ENCODE assay signal across 1 cellular context in the genomic region with DNA sequence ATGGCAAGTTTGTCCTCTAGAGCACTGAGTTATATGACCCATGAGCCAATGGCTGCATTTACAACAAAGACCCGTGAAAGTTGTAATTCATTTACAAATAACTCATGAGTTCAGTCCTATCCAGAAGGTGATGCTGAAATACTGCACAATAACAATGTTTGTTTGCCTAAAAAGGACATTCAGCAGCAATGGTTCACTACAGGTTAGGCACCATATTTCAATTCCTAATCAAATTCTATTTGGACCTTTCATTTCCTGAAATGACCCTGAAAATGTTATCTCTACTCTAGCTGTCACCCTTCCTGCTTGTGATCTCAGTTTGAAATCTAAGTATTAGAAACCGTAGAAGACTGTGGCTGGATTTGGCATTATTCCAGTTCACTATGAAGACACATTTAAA.
A peak's percentile ranks its signal among the peaks of the same experiment; 100 is the strongest.
TF ChIP-seq lines count a peak whose summit lies in the region.

No MANE protein-coding gene starts in this region.

TF ChIP-seq in K562, 482 proteins besides CTCF, POLR2A, EP300 and RAD21 (continued from another document and continues in another):
- TF ChIP-seq, protein P1, sequence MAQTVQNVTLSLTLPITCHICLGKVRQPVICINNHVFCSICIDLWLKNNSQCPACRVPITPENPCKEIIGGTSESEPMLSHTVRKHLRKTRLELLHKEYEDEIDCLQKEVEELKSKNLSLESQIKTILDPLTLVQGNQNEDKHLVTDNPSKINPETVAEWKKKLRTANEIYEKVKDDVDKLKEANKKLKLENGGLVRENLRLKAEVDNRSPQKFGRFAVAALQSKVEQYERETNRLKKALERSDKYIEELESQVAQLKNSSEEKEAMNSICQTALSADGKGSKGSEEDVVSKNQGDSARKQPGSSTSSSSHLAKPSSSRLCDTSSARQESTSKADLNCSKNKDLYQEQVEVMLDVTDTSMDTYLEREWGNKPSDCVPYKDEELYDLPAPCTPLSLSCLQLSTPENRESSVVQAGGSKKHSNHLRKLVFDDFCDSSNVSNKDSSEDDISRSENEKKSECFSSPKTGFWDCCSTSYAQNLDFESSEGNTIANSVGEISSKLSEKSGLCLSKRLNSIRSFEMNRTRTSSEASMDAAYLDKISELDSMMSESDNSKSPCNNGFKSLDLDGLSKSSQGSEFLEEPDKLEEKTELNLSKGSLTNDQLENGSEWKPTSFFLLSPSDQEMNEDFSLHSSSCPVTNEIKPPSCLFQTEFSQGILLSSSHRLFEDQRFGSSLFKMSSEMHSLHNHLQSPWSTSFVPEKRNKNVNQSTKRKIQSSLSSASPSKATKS (CRISPR knock-in tag; IDR thresholded peaks at IDR 0.05) = 0 out of 2 replicates have a peak, but pooled peaks have one; percentile 37
- TF ChIP-seq FOXJ2 (tag; IDR thresholded peaks at IDR 0.05) (0 out of 2 replicates have a peak, but pooled peaks have one; percentile 15), ILK (tag; IDR thresholded peaks at IDR 0.05; ENCODE audit: borderline replicate concordance, low read depth) (no peak), HNRNPH1 (optimal IDR thresholded peaks at IDR 0.05; ENCODE audit: low read depth, low read length) (no peak), ESRRA (IDR thresholded peaks at IDR 0.05; ENCODE audit: borderline replicate concordance, low read depth) (peak; percentile 61), FOXM1 (IDR thresholded peaks at IDR 0.05; ENCODE audit: low read depth) (peak; percentile 57; the same call in 1 of the 2 replicates), FOXM1 (CRISPR knock-in tag; IDR thresholded peaks at IDR 0.05; ENCODE audit: low read depth) (no peak), ZNF584 (CRISPR knock-in tag; IDR thresholded peaks at IDR 0.05; ENCODE audit: low read depth) (peak; percentile 57; the same call in 1 of the 2 replicates), ATF7 (IDR thresholded peaks at IDR 0.05) (0 out of 2 replicates have a peak, but pooled peaks have one; percentile 4), MEIS2 (IDR thresholded peaks at IDR 0.05; ENCODE audit: partially characterized antibody) (peak; percentile 70), NR2C2 (CRISPR knock-in tag; IDR thresholded peaks at IDR 0.05) (no peak), NR2C2 (tag; IDR thresholded peaks at IDR 0.05) (peak; percentile 45; the same call in 1 of the 2 replicates), PHTF2 (CRISPR knock-in tag; IDR thresholded peaks at IDR 0.05) (0 out of 2 replicates have a peak, but pooled peaks have one; percentile 57), SRF (CRISPR knock-in tag; IDR thresholded peaks at IDR 0.05) (peak in 1 of 2 experiments; percentile 83; a peak in 2 of 4 replicates), SOX6 (IDR thresholded peaks at IDR 0.05) (peak; percentile 31; the same call in 1 of the 2 replicates), GATAD2A (IDR thresholded peaks at IDR 0.05) (0 out of 2 replicates have a peak, but pooled peaks have one; percentile 60), GTF2E2 (tag; IDR thresholded peaks at IDR 0.05) (0 out of 2 replicates have a peak, but pooled peaks have one; percentile 39), DPF2 (IDR thresholded peaks at IDR 0.05) (peak; percentile 37), ETV1 (tag; conservative IDR thresholded peaks at IDR 0.05; ENCODE audit: low read depth) (peak; percentile 46; the same call in 1 of the 2 replicates), LEF1 (IDR thresholded peaks at IDR 0.05) (0 out of 2 replicates have a peak, but pooled peaks have one; percentile 44), TBL1XR1 (IDR thresholded peaks at IDR 0.05; ENCODE audit: low read length in 2 of 2) (no peak; a peak in 1 of 4 replicates), NBN (IDR thresholded peaks at IDR 0.05; ENCODE audit: low read depth) (0 out of 2 replicates have a peak, but pooled peaks have one; percentile 10), ZNF830 (CRISPR knock-in tag; IDR thresholded peaks at IDR 0.05) (0 out of 2 replicates have a peak, but pooled peaks have one; percentile 27), PTRF (tag; IDR thresholded peaks at IDR 0.05) (0 out of 2 replicates have a peak, but pooled peaks have one; percentile 7), ARID1B (IDR thresholded peaks at IDR 0.05) (peak; percentile 28; the same call in 1 of the 2 replicates), TAL1 (IDR thresholded peaks at IDR 0.05) (peak; percentile 6; the same call in 1 of the 2 replicates)
- TF ChIP-seq, protein P2, sequence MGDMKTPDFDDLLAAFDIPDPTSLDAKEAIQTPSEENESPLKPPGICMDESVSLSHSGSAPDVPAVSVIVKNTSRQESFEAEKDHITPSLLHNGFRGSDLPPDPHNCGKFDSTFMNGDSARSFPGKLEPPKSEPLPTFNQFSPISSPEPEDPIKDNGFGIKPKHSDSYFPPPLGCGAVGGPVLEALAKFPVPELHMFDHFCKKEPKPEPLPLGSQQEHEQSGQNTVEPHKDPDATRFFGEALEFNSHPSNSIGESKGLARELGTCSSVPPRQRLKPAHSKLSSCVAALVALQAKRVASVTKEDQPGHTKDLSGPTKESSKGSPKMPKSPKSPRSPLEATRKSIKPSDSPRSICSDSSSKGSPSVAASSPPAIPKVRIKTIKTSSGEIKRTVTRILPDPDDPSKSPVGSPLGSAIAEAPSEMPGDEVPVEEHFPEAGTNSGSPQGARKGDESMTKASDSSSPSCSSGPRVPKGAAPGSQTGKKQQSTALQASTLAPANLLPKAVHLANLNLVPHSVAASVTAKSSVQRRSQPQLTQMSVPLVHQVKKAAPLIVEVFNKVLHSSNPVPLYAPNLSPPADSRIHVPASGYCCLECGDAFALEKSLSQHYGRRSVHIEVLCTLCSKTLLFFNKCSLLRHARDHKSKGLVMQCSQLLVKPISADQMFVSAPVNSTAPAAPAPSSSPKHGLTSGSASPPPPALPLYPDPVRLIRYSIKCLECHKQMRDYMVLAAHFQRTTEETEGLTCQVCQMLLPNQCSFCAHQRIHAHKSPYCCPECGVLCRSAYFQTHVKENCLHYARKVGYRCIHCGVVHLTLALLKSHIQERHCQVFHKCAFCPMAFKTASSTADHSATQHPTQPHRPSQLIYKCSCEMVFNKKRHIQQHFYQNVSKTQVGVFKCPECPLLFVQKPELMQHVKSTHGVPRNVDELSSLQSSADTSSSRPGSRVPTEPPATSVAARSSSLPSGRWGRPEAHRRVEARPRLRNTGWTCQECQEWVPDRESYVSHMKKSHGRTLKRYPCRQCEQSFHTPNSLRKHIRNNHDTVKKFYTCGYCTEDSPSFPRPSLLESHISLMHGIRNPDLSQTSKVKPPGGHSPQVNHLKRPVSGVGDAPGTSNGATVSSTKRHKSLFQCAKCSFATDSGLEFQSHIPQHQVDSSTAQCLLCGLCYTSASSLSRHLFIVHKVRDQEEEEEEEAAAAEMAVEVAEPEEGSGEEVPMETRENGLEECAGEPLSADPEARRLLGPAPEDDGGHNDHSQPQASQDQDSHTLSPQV (IDR thresholded peaks at IDR 0.05) = peak; percentile 17; the same call in 1 of the 2 replicates
- TF ChIP-seq, protein P3, sequence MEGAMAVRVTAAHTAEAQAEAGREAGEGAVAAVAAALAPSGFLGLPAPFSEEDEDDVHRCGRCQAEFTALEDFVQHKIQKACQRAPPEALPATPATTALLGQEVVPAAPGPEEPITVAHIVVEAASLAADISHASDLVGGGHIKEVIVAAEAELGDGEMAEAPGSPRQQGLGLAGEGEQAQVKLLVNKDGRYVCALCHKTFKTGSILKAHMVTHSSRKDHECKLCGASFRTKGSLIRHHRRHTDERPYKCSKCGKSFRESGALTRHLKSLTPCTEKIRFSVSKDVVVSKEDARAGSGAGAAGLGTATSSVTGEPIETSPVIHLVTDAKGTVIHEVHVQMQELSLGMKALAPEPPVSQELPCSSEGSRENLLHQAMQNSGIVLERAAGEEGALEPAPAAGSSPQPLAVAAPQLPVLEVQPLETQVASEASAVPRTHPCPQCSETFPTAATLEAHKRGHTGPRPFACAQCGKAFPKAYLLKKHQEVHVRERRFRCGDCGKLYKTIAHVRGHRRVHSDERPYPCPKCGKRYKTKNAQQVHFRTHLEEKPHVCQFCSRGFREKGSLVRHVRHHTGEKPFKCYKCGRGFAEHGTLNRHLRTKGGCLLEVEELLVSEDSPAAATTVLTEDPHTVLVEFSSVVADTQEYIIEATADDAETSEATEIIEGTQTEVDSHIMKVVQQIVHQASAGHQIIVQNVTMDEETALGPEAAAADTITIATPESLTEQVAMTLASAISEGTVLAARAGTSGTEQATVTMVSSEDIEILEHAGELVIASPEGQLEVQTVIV (CRISPR knock-in tag; IDR thresholded peaks at IDR 0.05; ENCODE audit: borderline replicate concordance) = 0 out of 2 replicates have a peak, but pooled peaks have one; percentile 54
- TF ChIP-seq, protein P4, sequence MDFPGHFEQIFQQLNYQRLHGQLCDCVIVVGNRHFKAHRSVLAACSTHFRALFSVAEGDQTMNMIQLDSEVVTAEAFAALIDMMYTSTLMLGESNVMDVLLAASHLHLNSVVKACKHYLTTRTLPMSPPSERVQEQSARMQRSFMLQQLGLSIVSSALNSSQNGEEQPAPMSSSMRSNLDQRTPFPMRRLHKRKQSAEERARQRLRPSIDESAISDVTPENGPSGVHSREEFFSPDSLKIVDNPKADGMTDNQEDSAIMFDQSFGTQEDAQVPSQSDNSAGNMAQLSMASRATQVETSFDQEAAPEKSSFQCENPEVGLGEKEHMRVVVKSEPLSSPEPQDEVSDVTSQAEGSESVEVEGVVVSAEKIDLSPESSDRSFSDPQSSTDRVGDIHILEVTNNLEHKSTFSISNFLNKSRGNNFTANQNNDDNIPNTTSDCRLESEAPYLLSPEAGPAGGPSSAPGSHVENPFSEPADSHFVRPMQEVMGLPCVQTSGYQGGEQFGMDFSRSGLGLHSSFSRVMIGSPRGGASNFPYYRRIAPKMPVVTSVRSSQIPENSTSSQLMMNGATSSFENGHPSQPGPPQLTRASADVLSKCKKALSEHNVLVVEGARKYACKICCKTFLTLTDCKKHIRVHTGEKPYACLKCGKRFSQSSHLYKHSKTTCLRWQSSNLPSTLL (IDR thresholded peaks at IDR 0.05) = no peak
- TF ChIP-seq, protein P5, sequence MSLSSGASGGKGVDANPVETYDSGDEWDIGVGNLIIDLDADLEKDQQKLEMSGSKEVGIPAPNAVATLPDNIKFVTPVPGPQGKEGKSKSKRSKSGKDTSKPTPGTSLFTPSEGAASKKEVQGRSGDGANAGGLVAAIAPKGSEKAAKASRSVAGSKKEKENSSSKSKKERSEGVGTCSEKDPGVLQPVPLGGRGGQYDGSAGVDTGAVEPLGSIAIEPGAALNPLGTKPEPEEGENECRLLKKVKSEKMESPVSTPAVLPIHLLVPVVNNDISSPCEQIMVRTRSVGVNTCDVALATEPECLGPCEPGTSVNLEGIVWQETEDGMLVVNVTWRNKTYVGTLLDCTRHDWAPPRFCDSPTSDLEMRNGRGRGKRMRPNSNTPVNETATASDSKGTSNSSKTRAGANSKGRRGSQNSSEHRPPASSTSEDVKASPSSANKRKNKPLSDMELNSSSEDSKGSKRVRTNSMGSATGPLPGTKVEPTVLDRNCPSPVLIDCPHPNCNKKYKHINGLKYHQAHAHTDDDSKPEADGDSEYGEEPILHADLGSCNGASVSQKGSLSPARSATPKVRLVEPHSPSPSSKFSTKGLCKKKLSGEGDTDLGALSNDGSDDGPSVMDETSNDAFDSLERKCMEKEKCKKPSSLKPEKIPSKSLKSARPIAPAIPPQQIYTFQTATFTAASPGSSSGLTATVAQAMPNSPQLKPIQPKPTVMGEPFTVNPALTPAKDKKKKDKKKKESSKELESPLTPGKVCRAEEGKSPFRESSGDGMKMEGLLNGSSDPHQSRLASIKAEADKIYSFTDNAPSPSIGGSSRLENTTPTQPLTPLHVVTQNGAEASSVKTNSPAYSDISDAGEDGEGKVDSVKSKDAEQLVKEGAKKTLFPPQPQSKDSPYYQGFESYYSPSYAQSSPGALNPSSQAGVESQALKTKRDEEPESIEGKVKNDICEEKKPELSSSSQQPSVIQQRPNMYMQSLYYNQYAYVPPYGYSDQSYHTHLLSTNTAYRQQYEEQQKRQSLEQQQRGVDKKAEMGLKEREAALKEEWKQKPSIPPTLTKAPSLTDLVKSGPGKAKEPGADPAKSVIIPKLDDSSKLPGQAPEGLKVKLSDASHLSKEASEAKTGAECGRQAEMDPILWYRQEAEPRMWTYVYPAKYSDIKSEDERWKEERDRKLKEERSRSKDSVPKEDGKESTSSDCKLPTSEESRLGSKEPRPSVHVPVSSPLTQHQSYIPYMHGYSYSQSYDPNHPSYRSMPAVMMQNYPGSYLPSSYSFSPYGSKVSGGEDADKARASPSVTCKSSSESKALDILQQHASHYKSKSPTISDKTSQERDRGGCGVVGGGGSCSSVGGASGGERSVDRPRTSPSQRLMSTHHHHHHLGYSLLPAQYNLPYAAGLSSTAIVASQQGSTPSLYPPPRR (CRISPR knock-in tag; IDR thresholded peaks at IDR 0.05; ENCODE audit: borderline replicate concordance) = no peak
- TF ChIP-seq, protein P6, sequence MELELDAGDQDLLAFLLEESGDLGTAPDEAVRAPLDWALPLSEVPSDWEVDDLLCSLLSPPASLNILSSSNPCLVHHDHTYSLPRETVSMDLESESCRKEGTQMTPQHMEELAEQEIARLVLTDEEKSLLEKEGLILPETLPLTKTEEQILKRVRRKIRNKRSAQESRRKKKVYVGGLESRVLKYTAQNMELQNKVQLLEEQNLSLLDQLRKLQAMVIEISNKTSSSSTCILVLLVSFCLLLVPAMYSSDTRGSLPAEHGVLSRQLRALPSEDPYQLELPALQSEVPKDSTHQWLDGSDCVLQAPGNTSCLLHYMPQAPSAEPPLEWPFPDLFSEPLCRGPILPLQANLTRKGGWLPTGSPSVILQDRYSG (tag; conservative IDR thresholded peaks at IDR 0.05; ENCODE audit: low read depth) = no peak
- TF ChIP-seq, protein P7, sequence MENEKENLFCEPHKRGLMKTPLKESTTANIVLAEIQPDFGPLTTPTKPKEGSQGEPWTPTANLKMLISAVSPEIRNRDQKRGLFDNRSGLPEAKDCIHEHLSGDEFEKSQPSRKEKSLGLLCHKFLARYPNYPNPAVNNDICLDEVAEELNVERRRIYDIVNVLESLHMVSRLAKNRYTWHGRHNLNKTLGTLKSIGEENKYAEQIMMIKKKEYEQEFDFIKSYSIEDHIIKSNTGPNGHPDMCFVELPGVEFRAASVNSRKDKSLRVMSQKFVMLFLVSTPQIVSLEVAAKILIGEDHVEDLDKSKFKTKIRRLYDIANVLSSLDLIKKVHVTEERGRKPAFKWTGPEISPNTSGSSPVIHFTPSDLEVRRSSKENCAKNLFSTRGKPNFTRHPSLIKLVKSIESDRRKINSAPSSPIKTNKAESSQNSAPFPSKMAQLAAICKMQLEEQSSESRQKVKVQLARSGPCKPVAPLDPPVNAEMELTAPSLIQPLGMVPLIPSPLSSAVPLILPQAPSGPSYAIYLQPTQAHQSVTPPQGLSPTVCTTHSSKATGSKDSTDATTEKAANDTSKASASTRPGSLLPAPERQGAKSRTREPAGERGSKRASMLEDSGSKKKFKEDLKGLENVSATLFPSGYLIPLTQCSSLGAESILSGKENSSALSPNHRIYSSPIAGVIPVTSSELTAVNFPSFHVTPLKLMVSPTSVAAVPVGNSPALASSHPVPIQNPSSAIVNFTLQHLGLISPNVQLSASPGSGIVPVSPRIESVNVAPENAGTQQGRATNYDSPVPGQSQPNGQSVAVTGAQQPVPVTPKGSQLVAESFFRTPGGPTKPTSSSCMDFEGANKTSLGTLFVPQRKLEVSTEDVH (IDR thresholded peaks at IDR 0.05; ENCODE audit: low read depth, partially characterized antibody) = no peak
- TF ChIP-seq, protein P8, sequence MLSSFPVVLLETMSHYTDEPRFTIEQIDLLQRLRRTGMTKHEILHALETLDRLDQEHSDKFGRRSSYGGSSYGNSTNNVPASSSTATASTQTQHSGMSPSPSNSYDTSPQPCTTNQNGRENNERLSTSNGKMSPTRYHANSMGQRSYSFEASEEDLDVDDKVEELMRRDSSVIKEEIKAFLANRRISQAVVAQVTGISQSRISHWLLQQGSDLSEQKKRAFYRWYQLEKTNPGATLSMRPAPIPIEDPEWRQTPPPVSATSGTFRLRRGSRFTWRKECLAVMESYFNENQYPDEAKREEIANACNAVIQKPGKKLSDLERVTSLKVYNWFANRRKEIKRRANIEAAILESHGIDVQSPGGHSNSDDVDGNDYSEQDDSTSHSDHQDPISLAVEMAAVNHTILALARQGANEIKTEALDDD (IDR thresholded peaks at IDR 0.05) = 0 out of 2 replicates have a peak, but pooled peaks have one; percentile 16
